ENCODE assay signal across 20 cellular contexts in genomic region chr3:138717348-138717747, GRCh38.
DNase-seq lines count a peak whose midpoint lies in the region; ATAC-seq and TF ChIP-seq lines count a peak whose summit lies in the region.
"Had no signal": no experiment of that assay in that cellular context is flagged by ENCODE, and none has a peak within 500 bp of the region (broad histone marks: within the 10 kb centered on the region; RNA-seq: fewer than 3 reads in every experiment).

No MANE protein-coding gene starts in this region.

- peak; percentile 71 for ATAC-seq in GM18519 (IDR thresholded peaks at IDR 0.05; ENCODE audit: low FRiP score, unreplicated experiment)
- peak; percentile 52 for ATAC-seq in GM21423 (IDR thresholded peaks at IDR 0.05; ENCODE audit: unreplicated experiment)
- ATAC-seq in HG02981 (IDR thresholded peaks at IDR 0.05; ENCODE audit: unreplicated experiment), result peak; percentile 69
- no peak for ATAC-seq in T-helper 17 cell
- no peak for ATAC-seq in foreskin keratinocyte
- ATAC-seq in GM18520 (IDR thresholded peaks at IDR 0.05; ENCODE audit: unreplicated experiment), result no peak
- ATAC-seq: activated CD8-positive, alpha-beta memory T cell treated with anti-CD3 and anti-CD28 coated beads, Interleukin-2, amount 10 ng/mL, durations not matched to agents 7 days and 5 days; HCT116; right cardiac atrium had no signal

- no peaks in the 10 kb centered on the region for H3K27me3 Mint-ChIP-seq in T-helper 17 cell
- H3K27me3 Mint-ChIP-seq: activated CD8-positive, alpha-beta memory T cell treated with anti-CD3 and anti-CD28 coated beads, Interleukin-2, amount 10 ng/mL, durations not matched to agents 7 days and 5 days had no signal

- H3K27me3 ChIP-seq in foreskin keratinocyte, result no peaks in the 10 kb centered on the region
- H3K27me3 ChIP-seq: neutrophil, suprapubic skin had no signal

- H3K27ac ChIP-seq in foreskin keratinocyte, result no peak overlapping the region
- H3K27ac ChIP-seq: neutrophil, PC-9, suprapubic skin had no signal

- peak overlapping the region; percentile 14 for H3K27ac Mint-ChIP-seq in T-helper 17 cell
- H3K27ac Mint-ChIP-seq: activated CD8-positive, alpha-beta memory T cell treated with anti-CD3 and anti-CD28 coated beads, Interleukin-2, amount 10 ng/mL, durations not matched to agents 7 days and 5 days had no signal

- TF ChIP-seq CTCF in foreskin keratinocyte (conservative IDR thresholded peaks at IDR 0.05), result no peak

- no peaks in the 10 kb centered on the region for H3K36me3 Mint-ChIP-seq in T-helper 17 cell (ENCODE audit: low read depth)

- DNase-seq in T-helper 17 cell, result no peak
- no peak for DNase-seq in foreskin keratinocyte
- DNase-seq in NCI-H146 treated with DMSO at 0.1 percent for 48 hours (lab: John Stamatoyannopoulos, UW; ENCODE audit: unreplicated experiment), result no peak
- DNase-seq in activated T-cell treated with anti-CD3 and anti-CD28 coated beads for 4 hours, result no peak
- DNase-seq: activated CD4-positive, alpha-beta T cell treated with anti-CD3 and anti-CD28 coated beads for 1 hour; activated CD8-positive, alpha-beta memory T cell treated with anti-CD3 and anti-CD28 coated beads, Interleukin-2, amount 10 ng/mL, durations not matched to agents 7 days and 5 days; activated gamma-delta T cell; anterior cingulate cortex; COR-L47; NCI-H1930; PC-9; right cardiac atrium; T-helper 9 cell had no signal

- H3K4me3 Mint-ChIP-seq in T-helper 17 cell, result no peak overlapping the region
- H3K4me3 Mint-ChIP-seq: activated CD8-positive, alpha-beta memory T cell treated with anti-CD3 and anti-CD28 coated beads, Interleukin-2, amount 10 ng/mL, durations not matched to agents 7 days and 5 days had no signal

- peaks cover 6% of the 10 kb centered on the region for H3K4me1 Mint-ChIP-seq in T-helper 17 cell

- no peaks in the 10 kb centered on the region for H3K4me1 ChIP-seq in foreskin keratinocyte
- H3K4me1 ChIP-seq: suprapubic skin had no signal

- no peaks in the 10 kb centered on the region for H3K9me3 ChIP-seq in T-helper 17 cell (ENCODE audit: control insufficient read depth, low read length, poor library complexity, severe bottlenecking)
- H3K9me3 ChIP-seq: neutrophil, suprapubic skin had no signal

Comparison
In these comparisons a context has a peak if more than half of its experiments do, and no peak if none do; other contexts are left out.
1. ATAC-seq: peak in GM18519 (single experiment), GM21423 (single experiment) and HG02981 (single experiment); none in T-helper 17 cell (single experiment), foreskin keratinocyte (single experiment) and GM18520 (single experiment).